In genomic region chr19:43533546-43534304, GRCh38 we compare ENCODE assay signal across 8 cellular contexts. TPM values are rescaled to one million over a fixed set of nuclear protein-coding genes. Genes with fewer than 3 reads are reported as not detected.
DNase-seq lines count a peak whose midpoint lies in the region; ATAC-seq, FAIRE-seq and TF ChIP-seq lines count a peak whose summit lies in the region.

No MANE protein-coding gene starts in this region.

- H3K27me3 ChIP-seq in small intestine (ENCODE audit: control insufficient read depth in 2 of 2, insufficient read depth in 2 of 2, low read length in 2 of 2) = no peaks in the 10 kb centered on the region

- H3K27ac Mint-ChIP-seq in activated B cell treated with CpG ODN at 0.5 μM for 24 hours = peak overlapping the region; percentile 98

- H3K4me3 ChIP-seq in small intestine (ENCODE audit: low read depth in 1 of 2, low read length in 2 of 2) = peak overlapping the region; percentile 38 to 62

- FAIRE-seq in small intestine (lab: Jason Lieb, UNC) = no peak

- peaks cover 0 to 2% of the 10 kb centered on the region in 2 donors for H3K36me3 ChIP-seq in small intestine (ENCODE audit: control insufficient read depth in 2 of 2, insufficient read depth in 2 of 2, low read length in 2 of 2)

- POLR2A ChIA-PET in activated B cell treated with CpG ODN at 0.5 μM for 24 hours (lab: Charles Lee) = interaction anchor here (0.6 to 2.6 kb wide), 13 partner anchors 14 to 229 kb away, joined by 3 to 29 read pairs (median 6); partner anchors contain the start of genes IRGQ, PHLDB3, SMG9 and ZNF428

- H3K27ac ChIP-seq in caudate nucleus (ENCODE audit: low read depth, low read length) (peak overlapping the region; percentile 98), small intestine (ENCODE audit: low read depth in 1 of 2, low read length in 1 of 2) (peak overlapping the region; percentile 75 to 94)

- peaks cover 17% of the 10 kb centered on the region for H3K36me3 Mint-ChIP-seq in activated B cell treated with CpG ODN at 0.5 μM for 24 hours (ENCODE audit: low read depth)

- CTCF ChIA-PET in activated B cell treated with CpG ODN at 0.5 μM for 24 hours (lab: Charles Lee) = interaction anchor here (1.0 to 5.9 kb wide), 6 partner anchors 14 to 87 kb away, joined by 3 to 43 read pairs (median 6); partner anchors contain the start of genes IRGQ and ZNF576

- H3K27me3 Mint-ChIP-seq in activated B cell treated with CpG ODN at 0.5 μM for 24 hours = no peaks in the 10 kb centered on the region

- DNase-seq in 8988T = peak; percentile 85
- peak; percentile 98 for DNase-seq in NCI-H2227 (lab: John Stamatoyannopoulos, UW; ENCODE audit: unreplicated experiment)
- peak; percentile 87 for DNase-seq in activated B cell treated with CpG ODN at 0.5 μM for 24 hours
- DNase-seq in caudate nucleus (lab: John Stamatoyannopoulos, UW) = peak in 60 of 61 donors; percentile 48 to 96 (median 88)
- DNase-seq in iPS-NIHi7 (ENCODE audit: extremely low spot score) = peak; percentile 95
- DNase-seq in small intestine = peak; percentile 97

- peaks cover 2% of the 10 kb centered on the region for H3K9me3 Mint-ChIP-seq in activated B cell treated with CpG ODN at 0.5 μM for 24 hours

- WGBS in small intestine, 3 donors = 0 to 1% (median 1%) methylated on average over 39 to 41 of the region's 41 CpGs

- no peak for TF ChIP-seq CTCF in activated B cell treated with CpG ODN at 0.5 μM for 24 hours (IDR thresholded peaks at IDR 0.05)

- ATAC-seq in GM18861 (IDR thresholded peaks at IDR 0.05; ENCODE audit: unreplicated experiment) (peak; percentile 44), HG03103 (IDR thresholded peaks at IDR 0.05; ENCODE audit: low read depth, unreplicated experiment) (peak; percentile 63), activated B cell treated with CpG ODN at 0.5 μM for 24 hours (ENCODE audit: low read depth) (peak; percentile 82)

- peaks cover 19% of the 10 kb centered on the region for H3K4me1 Mint-ChIP-seq in activated B cell treated with CpG ODN at 0.5 μM for 24 hours

- intact Hi-C loops in activated B cell treated with CpG ODN at 0.5 μM for 24 hours (cut with micrococcal nuclease) = loop anchor here (1.0 to 5.0 kb wide), 7 partner anchors 22 to 249 kb away; partner anchors contain the start of genes IRGQ, KCNN4, PHLDB3 and ZNF576

- no peaks in the 10 kb centered on the region for H3K4me1 ChIP-seq in small intestine (ENCODE audit: control insufficient read depth in 2 of 2, insufficient read depth in 1 of 2, low read depth in 1 of 2, low read length in 1 of 2)

- no peaks in the 10 kb centered on the region for H3K9me3 ChIP-seq in small intestine (ENCODE audit: control insufficient read depth, low read depth)

- H3K4me3 Mint-ChIP-seq in activated B cell treated with CpG ODN at 0.5 μM for 24 hours = peak overlapping the region; percentile 97

RNA-seq across cellular contexts. Expression of gene ZNF575, which starts 0.7 kb away (rescaled TPM):
- 1.9 and 3.4 TPM in 2 replicates for total RNA-seq in activated B cell treated with CpG ODN at 0.5 μM for 24 hours
- 1 to 10 TPM; 1.1 to 2.4 (median 1.3) TPM for polyA plus RNA-seq in small intestine

RNA-seq across cellular contexts. Expression of gene ETHE1, which starts 6.7 kb away (rescaled TPM):
- 16.3 and 16.7 TPM in 2 replicates for total RNA-seq in activated B cell treated with CpG ODN at 0.5 μM for 24 hours
- polyA plus RNA-seq in small intestine = 100 to 1,000 TPM; 118 to 164 (median 123) TPM

RNA-seq across cellular contexts. Expression of gene PHLDB3, which starts 29.2 kb away (rescaled TPM):
- total RNA-seq in activated B cell treated with CpG ODN at 0.5 μM for 24 hours = 32.2 and 34.5 TPM in 2 replicates
- 10 to 100 TPM in 2 of 3 donors, 1 to 10 TPM in 1; 6.2 to 27.6 (median 19.7) TPM for polyA plus RNA-seq in small intestine

RNA-seq across cellular contexts. Expression of gene XRCC1, which starts 41.6 kb away (rescaled TPM):
- 31.9 and 34.5 TPM in 2 replicates for total RNA-seq in activated B cell treated with CpG ODN at 0.5 μM for 24 hours
- polyA plus RNA-seq in small intestine = 10 to 100 TPM in 2 of 3 donors, 1 to 10 TPM in 1; 9.7 to 19.5 (median 12.5) TPM

RNA-seq across cellular contexts. Expression of gene PINLYP, which starts 41.9 kb away (rescaled TPM):
- total RNA-seq in activated B cell treated with CpG ODN at 0.5 μM for 24 hours = 1.9 and 2.1 TPM in 2 replicates
- 1 to 10 TPM; 5.1 to 9.9 (median 8.3) TPM for polyA plus RNA-seq in small intestine

Comparison
In these comparisons a context has a peak if more than half of its experiments do, and no peak if none do; other contexts are left out.
1. Peak in every context shown above with its lines: DNase-seq, ATAC-seq, H3K4me3 ChIP-seq and H3K27ac ChIP-seq.